In genomic region chr15:75200765-75201608, GRCh38 we compare ENCODE assay signal across 8 cellular contexts. TPM values are rescaled to one million over a fixed set of nuclear protein-coding genes. Genes with fewer than 3 reads are reported as not detected.
DNase-seq lines count a peak whose midpoint lies in the region; ATAC-seq and TF ChIP-seq lines count a peak whose summit lies in the region.

No MANE protein-coding gene starts in this region.

- H3K4me1 ChIP-seq in H9 (ENCODE audit: insufficient read depth, low read length) (peaks cover 6% of the 10 kb centered on the region), body of pancreas (peaks cover 41% of the 10 kb centered on the region)

- no peak overlapping the region for H2BK20ac ChIP-seq in H9 (ENCODE audit: low read depth, low read length, poor library complexity, severe bottlenecking)

- H3K9me3 Mint-ChIP-seq in H9: no peaks in the 10 kb centered on the region; a peak in 1 of 5 replicates

- peaks cover under 1 to 5% (median under 1%) of the 10 kb centered on the region in 3 experiments for H3K36me3 Mint-ChIP-seq in H9 (ENCODE audit: insufficient read depth in 1 of 3, low read depth in 3 of 3)

- intact Hi-C loops in body of pancreas (cut with DNase I): no loop called here

- H3K27me3 ChIP-seq in H9 (ENCODE audit: insufficient read depth, low read length) (no peaks in the 10 kb centered on the region), body of pancreas (no peaks in the 10 kb centered on the region), kidney epithelial cell (ENCODE audit: control insufficient read depth, insufficient read depth, low read length) (no peaks in the 10 kb centered on the region)

- H4K91ac ChIP-seq in H9 (ENCODE audit: insufficient read length, low read depth, low read length): no peak overlapping the region

- H3K27ac Mint-ChIP-seq in H9: peak overlapping the region; percentile 88 to 94 (median 89); a peak in 6 of 7 replicates

- no peak overlapping the region for H3K56ac ChIP-seq in H9 (ENCODE audit: insufficient read length, low read depth, low read length)

- DNase-seq in AG09309 (ENCODE audit: low read depth): no peak
- peak; percentile 90 for DNase-seq in H9
- DNase-seq in RWPE1 (ENCODE audit: low spot score): peak; percentile 92
- peak; percentile 87 to 92 (median 92) for DNase-seq in body of pancreas
- no peak for DNase-seq in kidney epithelial cell (ENCODE audit: low read depth)
- DNase-seq in stimulated activated CD4-positive, alpha-beta T cell treated with anti-CD3 and anti-CD28 coated beads, TNF-alpha, amount 100 ng/mL, for 48 hours (ENCODE audit: low read depth in 3 of 3): peak in 2 of 3 donors; percentile 27 to 41
- DNase-seq in mucosa of gallbladder (ENCODE audit: low spot score): no peak
- DNase-seq in NCI-H1092 (lab: John Stamatoyannopoulos, UW): no peak

- peaks cover 8% of the 10 kb centered on the region for H4K20me1 ChIP-seq in H9 (ENCODE audit: control insufficient read depth, insufficient read depth, insufficient read length)

- no peak overlapping the region for H2BK120ac ChIP-seq in H9 (ENCODE audit: low read depth, low read length, poor library complexity, severe bottlenecking)

- WGBS in H9 (ENCODE audit: extremely low coverage, insufficient read length, low lambda C conversion rate): no CpG with 5 or more reads among the region's 21 CpGs
- WGBS in body of pancreas, 2 donors: 1 to 10% methylated on average over 18 to 21 of the region's 21 CpGs

- peaks cover 2% of the 10 kb centered on the region for H3K27me3 Mint-ChIP-seq in H9 (ENCODE audit: low read depth)

- no peak overlapping the region for H2BK15ac ChIP-seq in H9 (ENCODE audit: low read depth, low read length)

- ATAC-seq in body of pancreas: peak; percentile 56

- TF ChIP-seq POLR2A in body of pancreas (IDR thresholded peaks at IDR 0.05): peak in 2 of 3 donors; percentile 13 to 42

- H3K4me3 Mint-ChIP-seq in H9: peak overlapping the region; percentile 73 to 91

- H3K4me1 Mint-ChIP-seq in H9: peaks cover 39 to 48% of the 10 kb centered on the region in 2 experiments

- H4K5ac ChIP-seq in H9 (ENCODE audit: insufficient read length, low read depth, low read length): no peak overlapping the region

- CTCF ChIA-PET in RWPE1 (lab: Yijun Ruan, JAX): interaction anchor here (0.5 to 11.3 kb wide), 11 partner anchors 16 to 247 kb away, joined by 3 to 134 read pairs (median 4); no protein-coding TSS in a partner anchor

- H3K27ac ChIP-seq in H9 (ENCODE audit: insufficient read length, low read depth, low read length): no peak overlapping the region
- peak overlapping the region; percentile 90 for H3K27ac ChIP-seq in RWPE1
- H3K27ac ChIP-seq in body of pancreas: peak overlapping the region; percentile 81 to 95 (median 94)

- no peak overlapping the region for H2BK5ac ChIP-seq in H9 (ENCODE audit: insufficient read length, low read length)

- peak overlapping the region; percentile 67 for H3K4me3 ChIP-seq in AG09309 (ENCODE audit: control insufficient read depth, low read depth, low read length)
- H3K4me3 ChIP-seq in body of pancreas: peak overlapping the region; percentile 77 to 92
- H3K4me3 ChIP-seq in kidney epithelial cell (ENCODE audit: low read depth, low read length): peak overlapping the region; percentile 69

- POLR2A ChIA-PET in RWPE1 (lab: Yijun Ruan, JAX; ENCODE audit: low non-redundant PET): interaction anchor here (1.1 to 1.5 kb wide), 4 partner anchors 9 to 178 kb away, joined by 3 to 8 read pairs (median 5); partner anchors contain the start of gene PPCDC

- peaks cover 27% of the 10 kb centered on the region; the same call in 1 of the 2 replicates for H3K79me2 ChIP-seq in H9 (ENCODE audit: insufficient read depth, low read length)

- H2AK5ac ChIP-seq in H9 (ENCODE audit: insufficient read length, low read length): no peak overlapping the region

- H3K9me3 ChIP-seq in H9 (ENCODE audit: control insufficient read depth, low read depth, low read length): no peaks in the 10 kb centered on the region
- H3K9me3 ChIP-seq in body of pancreas: no peaks in the 10 kb centered on the region

- H3K4ac ChIP-seq in H9 (ENCODE audit: low read depth, low read length): no peak overlapping the region

- no peak overlapping the region for H4K8ac ChIP-seq in H9 (replicated peaks; ENCODE audit: insufficient read length, low read depth, low read length)

- no peak overlapping the region for H3K23ac ChIP-seq in H9 (ENCODE audit: insufficient read length, low read depth, low read length)

- H3K4me2 ChIP-seq in H9 (ENCODE audit: insufficient read depth, insufficient read length, low read length): peak overlapping the region; percentile 68

- H3K18ac ChIP-seq in H9 (ENCODE audit: insufficient read length, low read depth, low read length): no peak overlapping the region

- TF ChIP-seq CTCF in AG09309 (IDR thresholded peaks at IDR 0.05; ENCODE audit: control insufficient read depth, insufficient read depth, low read depth, low read length, missing control alignments): no peak
- TF ChIP-seq CTCF in H9 (conservative IDR thresholded peaks at IDR 0.05): no peak
- no peak for TF ChIP-seq CTCF in RWPE1 (conservative IDR thresholded peaks at IDR 0.05; ENCODE audit: low read depth)
- no peak for TF ChIP-seq CTCF in body of pancreas (IDR thresholded peaks at IDR 0.05)
- no peak for TF ChIP-seq CTCF in kidney epithelial cell (IDR thresholded peaks at IDR 0.05; ENCODE audit: insufficient read depth, low read length, poor library complexity, severe bottlenecking)

- H3K9ac ChIP-seq in H9 (ENCODE audit: extremely low read depth, insufficient read length, low read length): no peak overlapping the region

- H3K23me2 ChIP-seq in H9 (ENCODE audit: insufficient read length, low read depth, low read length, poor library complexity, severe bottlenecking): peaks cover 17% of the 10 kb centered on the region

- H3T11ph ChIP-seq in H9 (ENCODE audit: low read length): no peak overlapping the region

- H3K14ac ChIP-seq in H9 (ENCODE audit: insufficient read depth, low read length): no peak overlapping the region

- peaks cover 7% of the 10 kb centered on the region for H3K79me1 ChIP-seq in H9 (ENCODE audit: insufficient read depth, low read depth, low read length, poor library complexity, severe bottlenecking)

- H2BK12ac ChIP-seq in H9 (ENCODE audit: insufficient read length, low read depth, low read length): no peak overlapping the region

- H3K36me3 ChIP-seq in body of pancreas (replicated peaks in 1 of 2; ENCODE audit: insufficient read depth in 1 of 2, low read depth in 2 of 2) (no peaks in the 10 kb centered on the region), kidney epithelial cell (ENCODE audit: control insufficient read depth, insufficient read depth, low read length) (no peaks in the 10 kb centered on the region)

- H2AFZ ChIP-seq in H9 (ENCODE audit: low read length): no peak overlapping the region

RNA-seq across cellular contexts. Expression of gene C15orf39, which starts 0.7 kb away (rescaled TPM):
- total RNA-seq in H9 (2021): 45.6 and 48.7 TPM in 2 replicates
- total RNA-seq in body of pancreas: 10 to 100 TPM; 12.5 to 30.3 TPM
- total RNA-seq in kidney epithelial cell: 26.8 and 34.8 TPM in 2 replicates
- 27.0 TPM for total RNA-seq in mucosa of gallbladder

RNA-seq across cellular contexts. Expression of gene GOLGA6C, which starts 57.1 kb away (rescaled TPM):
- total RNA-seq in H9 (2021): not detected in 2 replicates
- total RNA-seq in body of pancreas: not detected
- not detected in 2 replicates for total RNA-seq in kidney epithelial cell
- not detected for total RNA-seq in mucosa of gallbladder

Comparison
In these comparisons a context has a peak if more than half of its experiments do, and no peak if none do; other contexts are left out.
1. DNase-seq: peak in H9 (single experiment), RWPE1 (single experiment), body of pancreas (4 of 4) and stimulated activated CD4-positive, alpha-beta T cell treated with anti-CD3 and anti-CD28 coated beads, TNF-alpha, amount 100 ng/mL, for 48 hours (2 of 3); none in AG09309 (single experiment), kidney epithelial cell (single experiment), mucosa of gallbladder (single experiment) and NCI-H1092 (single experiment).
2. Peak in every context shown above with its lines, with median percentiles within 50 percentile points of each other: H3K4me3 ChIP-seq.